Comparison of ENCODE assay signal across 8 cellular contexts in genomic region chr6:21597706-21598273, GRCh38. TPM values are rescaled to one million over a fixed set of nuclear protein-coding genes. Genes with fewer than 3 reads are reported as not detected.
DNase-seq lines count a peak whose midpoint lies in the region; ATAC-seq, FAIRE-seq and TF ChIP-seq lines count a peak whose summit lies in the region.

No MANE protein-coding gene starts in this region.

- in situ Hi-C loops in Panc1 (cut with HindIII; ENCODE audit: low pct_unique_long_range_greater_than_20kb, low sequenced_read_pairs), result no loop called here

- H3K27me3 ChIP-seq in Panc1 (ENCODE audit: control insufficient read depth, insufficient read depth, low read length) (no peaks in the 10 kb centered on the region), fibroblast of lung (ENCODE audit: control insufficient read depth, insufficient read depth, low read length) (no peaks in the 10 kb centered on the region), parathyroid adenoma (ENCODE audit: control insufficient read depth, insufficient read depth, low read length) (no peaks in the 10 kb centered on the region)

- CTCF ChIA-PET in Panc1 (lab: Charles Lee), result interaction anchor here (0.6 kb wide), 1 partner anchor 427 kb away, joined by 3 read pairs; no protein-coding TSS in a partner anchor

- intact Hi-C loops in Panc1 (cut with micrococcal nuclease; ENCODE audit: unreplicated experiment), result loop anchor here (5.0 to 10.0 kb wide), 4 partner anchors 145 to 545 kb away; no protein-coding TSS in a partner anchor

- no peak for TF ChIP-seq CTCF in Panc1 (IDR thresholded peaks at IDR 0.05)
- TF ChIP-seq CTCF in fibroblast of lung (conservative IDR thresholded peaks at IDR 0.05 in 1 of 2, IDR thresholded peaks at IDR 0.05 in 1 of 2; ENCODE audit: low read depth in 1 of 2, low read length in 2 of 2), result no peak
- TF ChIP-seq CTCF in parathyroid adenoma (IDR thresholded peaks at IDR 0.05), result no peak
- TF ChIP-seq CTCF in D721Med (IDR thresholded peaks at IDR 0.05; ENCODE audit: insufficient read depth, missing control alignments), result no peak

- peak overlapping the region; percentile 87 for H3K9ac ChIP-seq in ES-I3 (ENCODE audit: low read depth, low read length)
- peak overlapping the region; percentile 47 for H3K9ac ChIP-seq in fibroblast of lung (ENCODE audit: insufficient read depth, low read length)
- no peak overlapping the region for H3K9ac ChIP-seq in parathyroid adenoma

- no peak for FAIRE-seq in D721Med (lab: Jason Lieb, UNC)

- H3K4me3 ChIP-seq in Panc1 (ENCODE audit: low read depth in 2 of 2, low read length in 2 of 2) (peak overlapping the region; percentile 95 to 96), fibroblast of lung (replicated peaks in 1 of 4; ENCODE audit: control extremely low read depth in 1 of 4, insufficient read depth in 1 of 4, low read depth in 3 of 4, low read length in 4 of 4) (peak overlapping the region; percentile 68 to 95 (median 78)), parathyroid adenoma (ENCODE audit: low read depth, low read length) (peak overlapping the region; percentile 72)

- peak overlapping the region; percentile 98 for H3K27ac ChIP-seq in Panc1 (ENCODE audit: low read length)
- peak overlapping the region; percentile 87 for H3K27ac ChIP-seq in fibroblast of lung (ENCODE audit: insufficient read depth, low read length)
- no peak overlapping the region for H3K27ac ChIP-seq in parathyroid adenoma

- H3K36me3 ChIP-seq in ES-I3 (ENCODE audit: insufficient read depth, low read length), result peaks cover 21% of the 10 kb centered on the region
- peaks cover 22% of the 10 kb centered on the region for H3K36me3 ChIP-seq in Panc1 (ENCODE audit: control insufficient read depth, insufficient read depth, low read length)
- H3K36me3 ChIP-seq in fibroblast of lung (ENCODE audit: control insufficient read depth, insufficient read depth, low read length), result no peaks in the 10 kb centered on the region
- no peaks in the 10 kb centered on the region for H3K36me3 ChIP-seq in parathyroid adenoma (ENCODE audit: control insufficient read depth, insufficient read depth, low read length)

- H3K9me3 ChIP-seq in ES-I3 (ENCODE audit: control insufficient read depth, insufficient read depth, low read length) (no peaks in the 10 kb centered on the region), Panc1 (ENCODE audit: control insufficient read depth, insufficient read depth, low read depth, low read length) (no peaks in the 10 kb centered on the region), fibroblast of lung (ENCODE audit: control insufficient read depth, insufficient read depth, low read depth, low read length) (no peaks in the 10 kb centered on the region), parathyroid adenoma (ENCODE audit: control insufficient read depth, low read length) (no peaks in the 10 kb centered on the region)

- H4K20me1 ChIP-seq in fibroblast of lung (ENCODE audit: control insufficient read depth, extremely low read depth, insufficient read depth, low read length), result no peaks in the 10 kb centered on the region

- ATAC-seq in Panc1 (no peak), GM18858 (IDR thresholded peaks at IDR 0.05; ENCODE audit: unreplicated experiment) (no peak)

- no TSS peak for BruUV-seq in Panc1 (replicated peaks; lab: Mats Ljungman, UMichigan)

- POLR2A ChIA-PET in Panc1 (lab: Charles Lee), result no interaction called here

- H2AFZ ChIP-seq in fibroblast of lung (ENCODE audit: low read length), result peak overlapping the region; percentile 63
- peak overlapping the region; percentile 67 for H2AFZ ChIP-seq in parathyroid adenoma

- DNase-seq in Panc1 (ENCODE audit: low read depth, low spot score) (no peak), fibroblast of lung (ENCODE audit: low read depth in 2 of 2) (peak in 1 of 2 donors; percentile 70), D721Med (ENCODE audit: insufficient read length, low spot score) (no peak), HuH-7.5 (ENCODE audit: low spot score) (no peak)
- DNase-seq in stimulated activated CD4-positive, alpha-beta T cell treated with anti-CD3 and anti-CD28 coated beads, Interleukin-12 subunit alpha, Interleukin-12 subunit beta, amount 100 ng/mL, for 4 hours, result no peak

- H3K4me2 ChIP-seq in fibroblast of lung (ENCODE audit: extremely low read depth, insufficient read depth, low read length) (peak overlapping the region; percentile 97), parathyroid adenoma (ENCODE audit: low read length) (peak overlapping the region; percentile 30)

- peaks cover 18% of the 10 kb centered on the region for H3K79me2 ChIP-seq in fibroblast of lung (ENCODE audit: control insufficient read depth, insufficient read depth, low read length)
- H3K79me2 ChIP-seq in parathyroid adenoma, result no peaks in the 10 kb centered on the region

- H3K4me1 ChIP-seq in ES-I3 (ENCODE audit: insufficient read depth, low read length) (peaks cover 9% of the 10 kb centered on the region), Panc1 (ENCODE audit: control insufficient read depth, insufficient read depth, low read length) (peaks cover 25% of the 10 kb centered on the region), fibroblast of lung (ENCODE audit: control insufficient read depth, extremely low read depth, insufficient read depth, low read length) (no peaks in the 10 kb centered on the region), parathyroid adenoma (no peaks in the 10 kb centered on the region)

RNA-seq across cellular contexts. Expression of gene SOX4, which starts 4.2 kb away (rescaled TPM):
- total RNA-seq in Panc1 (2021; ENCODE audit: unreplicated experiment) (71.9 TPM), fibroblast of lung (38.1 and 41.9 TPM in 2 replicates)
- 51.6 TPM for polyA plus RNA-seq in Panc1 (2012; ENCODE audit: insufficient read length)
- 5.1 and 6.5 TPM in 2 replicates for polyA plus RNA-seq in fibroblast of lung
- polyA plus RNA-seq in fibroblast of lung (2012), result 8.2 and 9.9 TPM in 2 replicates
- polyA minus RNA-seq in fibroblast of lung (ENCODE audit: low replicate concordance), result 1.8 and 2.7 TPM in 2 replicates
